26 cellular contexts compared by ENCODE assay signal in genomic region chr6:131054392-131055250, GRCh38. TPM values are rescaled to one million over a fixed set of nuclear protein-coding genes. Genes with fewer than 3 reads are reported as not detected.
DNase-seq lines count a peak whose midpoint lies in the region; ATAC-seq and TF ChIP-seq lines count a peak whose summit lies in the region.
"Had no signal": no experiment of that assay in that cellular context is flagged by ENCODE, and none has a peak within 500 bp of the region (broad histone marks: within the 10 kb centered on the region; RNA-seq: fewer than 3 reads in every experiment).

No MANE protein-coding gene starts in this region.

- no peak overlapping the region for H4K8ac ChIP-seq in mesendoderm (ENCODE audit: low read depth, low read length)

- no peak overlapping the region for H3K4ac ChIP-seq in mesendoderm (ENCODE audit: low read depth, low read length)

- H3K4me3 ChIP-seq in mesendoderm (ENCODE audit: low read length) = no peak overlapping the region
- H3K4me3 ChIP-seq: body of pancreas, SK-N-MC had no signal

- peaks cover 23% of the 10 kb centered on the region for H3K36me3 Mint-ChIP-seq in endothelial cell (ENCODE audit: low read depth, unreplicated experiment)

- no peak overlapping the region for H2BK5ac ChIP-seq in mesendoderm (ENCODE audit: low read length)

- no peak for TF ChIP-seq CTCF in endothelial cell (IDR thresholded peaks at IDR 0.05; ENCODE audit: unreplicated experiment)

- peak; percentile 46 for DNase-seq in ELR (ENCODE audit: low read depth)
- peak; percentile 61 for DNase-seq in RPMI7951 (ENCODE audit: low read depth)
- DNase-seq in endothelial cell (ENCODE audit: low spot score) = no peak
- peak; percentile 61 for DNase-seq in mesendoderm
- DNase-seq in activated CD4-positive, alpha-beta T cell treated with anti-CD3 and anti-CD28 coated beads for 1 hour = no peak
- no peak for DNase-seq in GDM1 (lab: John Stamatoyannopoulos, UW)
- no peak for DNase-seq in NCI-H345 (lab: John Stamatoyannopoulos, UW)
- DNase-seq: activated CD4-positive, alpha-beta T cell treated with anti-CD3 and anti-CD28 coated beads, Interleukin-2, amount 50 U/mL, for 4 hours; activated CD8-positive, alpha-beta memory T cell treated with anti-CD3 and anti-CD28 coated beads, Interleukin-2, amount 50 U/mL, for 48 hours; activated naive CD8-positive, alpha-beta T cell treated with anti-CD3 and anti-CD28 coated beads, Interleukin-2, amount 10 ng/mL, durations not matched to agents 7 days and 5 days; body of pancreas; CD4-positive, alpha-beta memory T cell; gastrocnemius medialis; hippocampal formation; KG1; NCI-H1436 treated with DMSO at 0.1 percent for 48 hours; NCI-H2107; NCI-H510A treated with DMSO at 0.1 percent for 48 hours; NK-92 treated with Interleukin-12 subunit alpha and Interleukin-12 subunit beta, amount 100 ng/mL, for 24 hours; RPMI8226; T-helper 2 cell had no signal

- no peak overlapping the region for H3K23ac ChIP-seq in mesendoderm (ENCODE audit: low read length)

- no peak overlapping the region for H3K4me2 ChIP-seq in mesendoderm (ENCODE audit: low read length)

- H3K79me2 ChIP-seq in mesendoderm (ENCODE audit: control insufficient read depth, insufficient read depth, low read length) = peaks cover 43% of the 10 kb centered on the region

- no peaks in the 10 kb centered on the region for H3K27me3 ChIP-seq in mesendoderm (ENCODE audit: insufficient read depth, low read length, poor library complexity)
- H3K27me3 ChIP-seq: body of pancreas, gastrocnemius medialis had no signal

- peaks cover 12% of the 10 kb centered on the region for H3K9me3 Mint-ChIP-seq in endothelial cell (ENCODE audit: unreplicated experiment)

- no peak overlapping the region for H2BK120ac ChIP-seq in mesendoderm (ENCODE audit: low read depth, low read length)

- no peak overlapping the region for H2AK5ac ChIP-seq in mesendoderm (ENCODE audit: low read length)

- H3K79me1 ChIP-seq in mesendoderm (ENCODE audit: low read length) = peaks cover 27% of the 10 kb centered on the region

- H4K5ac ChIP-seq in mesendoderm (ENCODE audit: low read length) = no peak overlapping the region

- no peak overlapping the region for H3K18ac ChIP-seq in mesendoderm (ENCODE audit: low read length)

- H3K4me3 Mint-ChIP-seq in endothelial cell (ENCODE audit: unreplicated experiment) = peak overlapping the region; percentile 85
- H3K4me3 Mint-ChIP-seq: activated naive CD8-positive, alpha-beta T cell treated with anti-CD3 and anti-CD28 coated beads, Interleukin-2, amount 10 ng/mL, durations not matched to agents 7 days and 5 days; CD4-positive, alpha-beta memory T cell; type B pancreatic cell; WTC11 had no signal

- H3K9ac ChIP-seq in mesendoderm (ENCODE audit: low read length) = no peak overlapping the region

- H3K36me3 ChIP-seq in mesendoderm (ENCODE audit: control insufficient read depth, insufficient read depth, low read length) = no peaks in the 10 kb centered on the region
- H3K36me3 ChIP-seq: gastrocnemius medialis had no signal

- ATAC-seq in HG02678 (IDR thresholded peaks at IDR 0.05; ENCODE audit: unreplicated experiment) = no peak
- ATAC-seq: body of pancreas, gastrocnemius medialis, WTC11 had no signal

- H2BK15ac ChIP-seq in mesendoderm (replicated peaks; ENCODE audit: low read depth) = no peak overlapping the region

- no CpG with 5 or more reads among the region's 6 CpGs for WGBS in mesendoderm (ENCODE audit: extremely low coverage, insufficient coverage, low lambda C conversion rate)

- H3K56ac ChIP-seq in mesendoderm (ENCODE audit: low read length) = no peak overlapping the region

- H3K27ac Mint-ChIP-seq in endothelial cell (ENCODE audit: unreplicated experiment) = no peak overlapping the region
- H3K27ac Mint-ChIP-seq: activated naive CD8-positive, alpha-beta T cell treated with anti-CD3 and anti-CD28 coated beads, Interleukin-2, amount 10 ng/mL, durations not matched to agents 7 days and 5 days; activated T-helper 2 cell treated with anti-CD3 and anti-CD28 coated beads, Interferon-gamma antibody, Interleukin-2, Interleukin-4, amounts not matched to agents 10 μg/mL and 5 μg/mL and 100 μg/mL, durations not matched to agents 14 hours and 24 hours and 36 hours; CD4-positive, alpha-beta memory T cell; type B pancreatic cell; WTC11 had no signal

- H3K4me1 Mint-ChIP-seq in endothelial cell (ENCODE audit: unreplicated experiment) = peaks cover 13% of the 10 kb centered on the region

- no peak overlapping the region for H3K27ac ChIP-seq in mesendoderm (ENCODE audit: low read depth, low read length)
- H3K27ac ChIP-seq: body of pancreas, gastrocnemius medialis, SK-N-MC had no signal

- H3K4me1 ChIP-seq in mesendoderm (ENCODE audit: control insufficient read depth, low read depth, low read length) = no peaks in the 10 kb centered on the region
- H3K4me1 ChIP-seq: body of pancreas, gastrocnemius medialis had no signal

- peaks cover 7% of the 10 kb centered on the region for H3K27me3 Mint-ChIP-seq in endothelial cell (ENCODE audit: unreplicated experiment)
- H3K27me3 Mint-ChIP-seq: activated naive CD8-positive, alpha-beta T cell treated with anti-CD3 and anti-CD28 coated beads, Interleukin-2, amount 10 ng/mL, durations not matched to agents 7 days and 5 days; CD4-positive, alpha-beta memory T cell; type B pancreatic cell had no signal

RNA-seq across cellular contexts. Expression of gene EPB41L2, which starts 8.4 kb away (rescaled TPM):
- 24.5 and 33.2 TPM in 2 replicates for total RNA-seq in RPMI7951 (2014; rRNA removed; shearing (Covaris generic))
- total RNA-seq in endothelial cell (ENCODE audit: unreplicated experiment) = 314 TPM
- 87.9 TPM for polyA plus RNA-seq in mesendoderm (2013, experiment 1 of 2)
- 87.1 TPM for polyA plus RNA-seq in mesendoderm (2013, experiment 2 of 2)

Comparison
In these comparisons a context has a peak if more than half of its experiments do, and no peak if none do; other contexts are left out.
1. DNase-seq: peak in ELR (single experiment), RPMI7951 (single experiment) and mesendoderm (single experiment); none in endothelial cell (single experiment), activated CD4-positive, alpha-beta T cell treated with anti-CD3 and anti-CD28 coated beads for 1 hour (single experiment), GDM1 (single experiment) and NCI-H345 (single experiment).